ENCODE assay signal across 27 cellular contexts in the genomic region with DNA sequence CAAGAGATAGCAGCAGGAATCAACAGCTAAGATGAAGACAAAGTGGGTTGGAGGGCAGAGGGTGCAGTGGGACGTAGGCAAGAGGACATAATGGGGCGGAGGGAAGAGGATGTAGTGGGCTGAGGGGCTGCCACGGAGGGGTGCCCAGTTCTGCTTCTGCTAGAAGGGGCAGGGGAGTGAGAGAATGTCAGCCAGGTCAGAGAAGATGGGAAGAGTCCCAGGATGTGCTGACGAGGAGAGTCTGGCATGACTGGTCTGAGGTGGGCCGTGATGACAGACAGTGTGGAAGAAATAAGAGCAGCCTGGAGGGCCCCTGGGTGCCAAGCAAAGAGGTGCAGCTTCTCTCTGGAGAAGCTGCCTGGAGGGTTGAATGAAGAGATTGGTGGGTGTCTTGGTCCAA. TPM values are rescaled to one million over a fixed set of nuclear protein-coding genes. Genes with fewer than 3 reads are reported as not detected.
"Had no signal": no experiment of that assay in that cellular context is flagged by ENCODE, and none has a peak within 500 bp of the region (broad histone marks: within the 10 kb centered on the region; RNA-seq: fewer than 3 reads in every experiment).

No MANE protein-coding gene starts in this region.

- ATAC-seq: activated CD4-positive, alpha-beta T cell treated with anti-CD3 and anti-CD28 coated beads for 36 hours; activated naive CD8-positive, alpha-beta T cell treated with anti-CD3 and anti-CD28 coated beads, Interleukin-2, amount 50 U/mL, for 24 hours had no signal

- H3K9me3 ChIP-seq: Peyer's patch, SJCRH30, SK-N-SH had no signal

- H3K36me3 ChIP-seq: brain microvascular endothelial cell, Peyer's patch had no signal

- H3K36me3 Mint-ChIP-seq: activated naive CD4-positive, alpha-beta T cell treated with anti-CD3 and anti-CD28 coated beads, Interleukin-2, amount 50 U/mL, for 24 hours had no signal

- H3K9me3 Mint-ChIP-seq: activated CD4-positive, alpha-beta memory T cell treated with anti-CD3 and anti-CD28 coated beads, Interleukin-2, amount 10 ng/mL, durations not matched to agents 7 days and 5 days; activated naive CD4-positive, alpha-beta T cell treated with anti-CD3 and anti-CD28 coated beads, Interleukin-2, amount 50 U/mL, for 24 hours; activated naive CD8-positive, alpha-beta T cell treated with anti-CD3 and anti-CD28 coated beads, Interleukin-2, amount 50 U/mL, for 24 hours had no signal

- H3K4me2 ChIP-seq: SK-N-SH had no signal

- H3K27ac Mint-ChIP-seq: activated CD4-positive, alpha-beta memory T cell treated with anti-CD3 and anti-CD28 coated beads, Interleukin-2, amount 10 ng/mL, durations not matched to agents 7 days and 5 days; activated CD4-positive, alpha-beta T cell treated with anti-CD3 and anti-CD28 coated beads for 36 hours; activated naive CD4-positive, alpha-beta T cell treated with anti-CD3 and anti-CD28 coated beads, Interleukin-2, amount 50 U/mL, for 24 hours; activated naive CD8-positive, alpha-beta T cell treated with anti-CD3 and anti-CD28 coated beads, Interleukin-2, amount 50 U/mL, for 24 hours had no signal

- H3K4me3 Mint-ChIP-seq: activated CD4-positive, alpha-beta memory T cell treated with anti-CD3 and anti-CD28 coated beads, Interleukin-2, amount 10 ng/mL, durations not matched to agents 7 days and 5 days; activated CD4-positive, alpha-beta T cell treated with anti-CD3 and anti-CD28 coated beads for 36 hours; activated naive CD4-positive, alpha-beta T cell treated with anti-CD3 and anti-CD28 coated beads, Interleukin-2, amount 50 U/mL, for 24 hours; activated naive CD8-positive, alpha-beta T cell treated with anti-CD3 and anti-CD28 coated beads, Interleukin-2, amount 50 U/mL, for 24 hours had no signal

- H3K4me3 ChIP-seq: Peyer's patch, SJCRH30 had no signal

- H3K27me3 ChIP-seq: SJCRH30 had no signal

- H3K27ac ChIP-seq: brain microvascular endothelial cell, Peyer's patch, RWPE1, SJCRH30, VCaP had no signal

- H3K9ac ChIP-seq: SK-N-SH had no signal

- DNase-seq: activated CD4-positive, alpha-beta T cell treated with anti-CD3 and anti-CD28 coated beads for 36 hours; activated CD4-positive, alpha-beta T cell treated with anti-CD3 and anti-CD28 coated beads, Interleukin-2, amount 50 U/mL, for 1 hour; activated CD8-positive, alpha-beta memory T cell treated with anti-CD3 and anti-CD28 coated beads, Interleukin-2, amount 50 U/mL, for 48 hours; activated effector memory CD4-positive, alpha-beta T cell treated with Interleukin-2 at 50 U/mL for 16 hours; activated naive CD4-positive, alpha-beta T cell; activated naive CD8-positive, alpha-beta T cell treated with anti-CD3 and anti-CD28 coated beads, Interleukin-2, amount 50 U/mL, for 24 hours; activated T-cell treated with anti-CD3 and anti-CD28 coated beads, Interleukin-2, amount 50 U/mL, for 1 hour; amniotic stem cell; brain microvascular endothelial cell; Kasumi-1; KBM-7; NCI-H1105 treated with DMSO at 0.1 percent for 48 hours; NCI-H1436 treated with DMSO at 0.1 percent for 48 hours; NCI-H187; NCI-H2081; NCI-H510A treated with DMSO at 0.1 percent for 48 hours; NCI-H69; Peyer's patch; Right ventricle myocardium superior; SJCRH30; SK-N-SH; T-helper 1 cell had no signal

RNA-seq across cellular contexts. Expression of a gene that starts 4.0 kb away (rescaled TPM):
- total RNA-seq: activated CD4-positive, alpha-beta memory T cell treated with anti-CD3 and anti-CD28 coated beads, Interleukin-2, amount 10 ng/mL, durations not matched to agents 7 days and 5 days; activated CD4-positive, alpha-beta T cell treated with anti-CD3 and anti-CD28 coated beads for 36 hours; T-helper 2 cell treated with Interferon-gamma antibody and Interleukin-4, amounts not matched to agents 100 ng/mL and 5 ng/mL, for 36 hours had no signal
